In the genomic region with DNA sequence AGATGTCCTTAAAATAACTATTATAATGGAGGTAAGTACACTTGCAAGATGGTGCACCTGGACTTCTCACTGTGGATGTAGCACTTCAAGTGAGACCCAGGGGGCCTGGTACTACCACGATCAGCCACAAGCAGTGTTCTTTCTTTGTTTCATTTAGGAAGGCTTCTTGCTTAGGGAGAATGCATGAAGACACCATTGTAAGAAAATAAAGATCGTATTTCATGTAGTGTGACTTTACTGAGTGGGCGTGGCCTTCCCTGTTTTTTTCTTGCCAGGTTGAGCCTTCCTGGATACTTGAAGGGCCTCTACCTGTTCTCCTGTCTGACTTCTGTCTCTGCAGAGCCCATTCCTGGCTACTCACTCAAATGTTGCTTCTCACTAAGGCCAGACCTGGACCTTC, we compare ENCODE assay signal across 1 cellular context.
TF ChIP-seq lines count a peak whose summit lies in the region.

No MANE protein-coding gene starts in this region.

TF ChIP-seq in GM23338, 12 proteins besides CTCF, POLR2A, EP300 and RAD21 (continued from another document):
- TF ChIP-seq, protein P1, sequence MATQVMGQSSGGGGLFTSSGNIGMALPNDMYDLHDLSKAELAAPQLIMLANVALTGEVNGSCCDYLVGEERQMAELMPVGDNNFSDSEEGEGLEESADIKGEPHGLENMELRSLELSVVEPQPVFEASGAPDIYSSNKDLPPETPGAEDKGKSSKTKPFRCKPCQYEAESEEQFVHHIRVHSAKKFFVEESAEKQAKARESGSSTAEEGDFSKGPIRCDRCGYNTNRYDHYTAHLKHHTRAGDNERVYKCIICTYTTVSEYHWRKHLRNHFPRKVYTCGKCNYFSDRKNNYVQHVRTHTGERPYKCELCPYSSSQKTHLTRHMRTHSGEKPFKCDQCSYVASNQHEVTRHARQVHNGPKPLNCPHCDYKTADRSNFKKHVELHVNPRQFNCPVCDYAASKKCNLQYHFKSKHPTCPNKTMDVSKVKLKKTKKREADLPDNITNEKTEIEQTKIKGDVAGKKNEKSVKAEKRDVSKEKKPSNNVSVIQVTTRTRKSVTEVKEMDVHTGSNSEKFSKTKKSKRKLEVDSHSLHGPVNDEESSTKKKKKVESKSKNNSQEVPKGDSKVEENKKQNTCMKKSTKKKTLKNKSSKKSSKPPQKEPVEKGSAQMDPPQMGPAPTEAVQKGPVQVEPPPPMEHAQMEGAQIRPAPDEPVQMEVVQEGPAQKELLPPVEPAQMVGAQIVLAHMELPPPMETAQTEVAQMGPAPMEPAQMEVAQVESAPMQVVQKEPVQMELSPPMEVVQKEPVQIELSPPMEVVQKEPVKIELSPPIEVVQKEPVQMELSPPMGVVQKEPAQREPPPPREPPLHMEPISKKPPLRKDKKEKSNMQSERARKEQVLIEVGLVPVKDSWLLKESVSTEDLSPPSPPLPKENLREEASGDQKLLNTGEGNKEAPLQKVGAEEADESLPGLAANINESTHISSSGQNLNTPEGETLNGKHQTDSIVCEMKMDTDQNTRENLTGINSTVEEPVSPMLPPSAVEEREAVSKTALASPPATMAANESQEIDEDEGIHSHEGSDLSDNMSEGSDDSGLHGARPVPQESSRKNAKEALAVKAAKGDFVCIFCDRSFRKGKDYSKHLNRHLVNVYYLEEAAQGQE (IDR thresholded peaks at IDR 0.05; ENCODE audit: unreplicated experiment) = no peak
TF ChIP-seq in GM23338: peak in this region for 0.
